Comparison of ENCODE assay signal across 9 cellular contexts in the genomic region with DNA sequence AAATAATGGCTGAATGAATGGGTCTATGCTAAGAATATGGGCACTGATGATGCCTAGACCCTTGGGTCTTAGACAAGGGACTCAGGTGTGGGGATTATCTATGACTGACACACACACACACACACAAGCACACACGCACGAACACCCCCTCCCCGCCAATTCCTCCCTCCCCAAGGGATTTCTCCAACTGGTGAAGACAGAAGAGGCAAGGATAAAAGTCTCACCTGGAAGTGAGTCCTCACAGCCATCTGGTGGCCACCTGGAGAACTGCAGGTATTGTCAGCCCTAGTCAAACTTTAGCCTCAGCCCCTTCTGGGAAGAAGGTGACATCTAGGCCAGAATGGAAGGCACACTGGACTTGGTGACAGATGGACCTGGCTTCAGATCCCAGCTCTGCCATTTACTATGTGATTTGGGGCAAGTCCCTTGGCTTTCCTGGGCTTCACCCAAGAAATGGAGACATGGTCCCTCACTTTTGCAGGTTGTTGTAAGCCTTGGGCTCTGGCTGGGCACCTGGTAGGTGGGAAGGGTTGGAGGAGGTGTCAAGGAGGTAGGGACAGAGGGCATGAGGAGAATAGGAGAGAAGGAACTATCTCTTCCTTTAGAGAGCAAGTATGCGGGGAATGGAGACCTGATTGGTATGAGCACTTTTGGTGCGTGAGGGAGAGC. TPM values are rescaled to one million over a fixed set of nuclear protein-coding genes. Genes with fewer than 3 reads are reported as not detected.
A peak's percentile ranks its signal among the peaks of the same experiment; 100 is the strongest.
DNase-seq lines count a peak whose midpoint lies in the region; ATAC-seq and TF ChIP-seq lines count a peak whose summit lies in the region.
"Had no signal": no experiment of that assay in that cellular context is flagged by ENCODE, and none has a peak within 500 bp of the region (broad histone marks: within the 10 kb centered on the region; RNA-seq: fewer than 3 reads in every experiment).

No MANE protein-coding gene starts in this region.

- intact Hi-C loops in colonic mucosa (cut with DNase I), result no loop called here

- no peaks in the 10 kb centered on the region for H3K9me3 Mint-ChIP-seq in stimulated activated naive B cell treated with anti-CD40 and anti-IgM and Interleukin-4, amounts not matched to agents 10 μg/mL and 1 μg/mL and 100 μg/mL, for 72 hours

- no peak overlapping the region for H3K4me3 Mint-ChIP-seq in stimulated activated naive B cell treated with anti-CD40 and anti-IgM and Interleukin-4, amounts not matched to agents 10 μg/mL and 1 μg/mL and 100 μg/mL, for 72 hours

- peaks cover 22 to 26% of the 10 kb centered on the region in 2 donors for H3K4me1 Mint-ChIP-seq in stimulated activated naive B cell treated with anti-CD40 and anti-IgM and Interleukin-4, amounts not matched to agents 10 μg/mL and 1 μg/mL and 100 μg/mL, for 72 hours

- H3K36me3 Mint-ChIP-seq in stimulated activated naive B cell treated with anti-CD40 and anti-IgM and Interleukin-4, amounts not matched to agents 10 μg/mL and 1 μg/mL and 100 μg/mL, for 72 hours, result no peaks in the 10 kb centered on the region

- no peak overlapping the region for H3K27ac ChIP-seq in colonic mucosa
- H3K27ac ChIP-seq: BLaER1 treated with 17β-estradiol and CSF1 and Interleukin-3, amounts not matched to agents 10 nM and 100 nM had no signal

- no peak for ATAC-seq in stimulated activated naive B cell treated with anti-CD40 and anti-IgM and Interleukin-4, amounts not matched to agents 10 μg/mL and 1 μg/mL and 100 μg/mL, for 72 hours (replicated peaks)
- no peak for ATAC-seq in GM18870 (IDR thresholded peaks at IDR 0.05; ENCODE audit: unreplicated experiment)

- H3K4me3 ChIP-seq in colonic mucosa, result no peak overlapping the region
- H3K4me3 ChIP-seq: BLaER1 treated with 17β-estradiol and CSF1 and Interleukin-3, amounts not matched to agents 10 nM and 100 nM had no signal

- no peak overlapping the region for H3K27ac Mint-ChIP-seq in stimulated activated naive B cell treated with anti-CD40 and anti-IgM and Interleukin-4, amounts not matched to agents 10 μg/mL and 1 μg/mL and 100 μg/mL, for 72 hours

- peaks cover 3 to 7% of the 10 kb centered on the region in 2 donors for H3K27me3 Mint-ChIP-seq in stimulated activated naive B cell treated with anti-CD40 and anti-IgM and Interleukin-4, amounts not matched to agents 10 μg/mL and 1 μg/mL and 100 μg/mL, for 72 hours

- H3K9ac ChIP-seq in colonic mucosa (ENCODE audit: low read depth in 2 of 2, low read length in 2 of 2), result no peak overlapping the region
- H3K9ac ChIP-seq: BLaER1 treated with 17β-estradiol and CSF1 and Interleukin-3, amounts not matched to agents 10 nM and 100 nM had no signal

- H3K36me3 ChIP-seq in colonic mucosa, result no peaks in the 10 kb centered on the region
- H3K36me3 ChIP-seq: BLaER1 treated with 17β-estradiol and CSF1 and Interleukin-3, amounts not matched to agents 10 nM and 100 nM had no signal

- peak; percentile 90 for TF ChIP-seq CTCF in colonic mucosa (IDR thresholded peaks at IDR 0.05)

- H3K9me3 ChIP-seq in colonic mucosa, result no peaks in the 10 kb centered on the region
- H3K9me3 ChIP-seq: BLaER1 treated with 17β-estradiol and CSF1 and Interleukin-3, amounts not matched to agents 10 nM and 100 nM had no signal

- DNase-seq in NCI-H1436 (lab: John Stamatoyannopoulos, UW), result peak; percentile 65
- DNase-seq in NCI-H1436 treated with DMSO at 0.1 percent for 48 hours (lab: John Stamatoyannopoulos, UW), result no peak
- peak; percentile 64 for DNase-seq in NCI-H2107 treated with DMSO at 0.1 percent for 48 hours (lab: John Stamatoyannopoulos, UW; ENCODE audit: unreplicated experiment)
- peak; percentile 69 to 78 for DNase-seq in activated CD4-positive, alpha-beta T cell treated with anti-CD3 and anti-CD28 coated beads for 4 hours
- peak; percentile 86 for DNase-seq in colonic mucosa
- peak; percentile 79 for DNase-seq in mucosa of gallbladder (ENCODE audit: low spot score)
- DNase-seq in stimulated activated naive B cell treated with anti-CD40 and anti-IgM and Interleukin-4, amounts not matched to agents 10 μg/mL and 1 μg/mL and 100 μg/mL, for 72 hours, result peak; percentile 54

- H3K27me3 ChIP-seq in colonic mucosa, result no peaks in the 10 kb centered on the region
- H3K27me3 ChIP-seq: BLaER1 treated with 17β-estradiol and CSF1 and Interleukin-3, amounts not matched to agents 10 nM and 100 nM had no signal

- H3K4me1 ChIP-seq in colonic mucosa, result peaks cover 5% of the 10 kb centered on the region

RNA-seq across cellular contexts. Expression of a gene that starts 4.0 kb away (rescaled TPM):
- under 1 TPM; 0.32 to 0.49 TPM for total RNA-seq in colonic mucosa
- 0.09 TPM for total RNA-seq in mucosa of gallbladder

RNA-seq across cellular contexts. Expression of a gene that starts 5.3 kb away (rescaled TPM):
- total RNA-seq in colonic mucosa, result 1 to 10 TPM in 1 of 2 donors, under 1 TPM in 1; 0.69 to 1.7 TPM
- 5.4 TPM for total RNA-seq in mucosa of gallbladder

RNA-seq across cellular contexts. Expression of a gene that starts 13.8 kb away (rescaled TPM):
- total RNA-seq in colonic mucosa (1 to 10 TPM in 1 of 2 donors, under 1 TPM in 1; 0.42 to 1.5 TPM), mucosa of gallbladder (3.5 TPM)

RNA-seq across cellular contexts. Expression of a gene that starts 21.7 kb away (rescaled TPM):
- total RNA-seq in colonic mucosa, result 10 to 100 TPM; 21.7 to 41.0 TPM
- total RNA-seq in mucosa of gallbladder, result 50.9 TPM

RNA-seq across cellular contexts. Expression of a gene that starts 46.6 kb away (rescaled TPM):
- 10 to 100 TPM; 15.6 to 17.4 TPM for total RNA-seq in colonic mucosa
- total RNA-seq in mucosa of gallbladder, result 48.5 TPM
